In genomic region chr19:38211206-38211605, GRCh38 we compare ENCODE assay signal across 12 cellular contexts. TPM values are rescaled to one million over a fixed set of nuclear protein-coding genes. Genes with fewer than 3 reads are reported as not detected.
A peak's percentile ranks its signal among the peaks of the same experiment; 100 is the strongest.
DNase-seq lines count a peak whose midpoint lies in the region; ATAC-seq, FAIRE-seq and TF ChIP-seq lines count a peak whose summit lies in the region.
"Had no signal": no experiment of that assay in that cellular context is flagged by ENCODE, and none has a peak within 500 bp of the region (broad histone marks: within the 10 kb centered on the region; RNA-seq: fewer than 3 reads in every experiment).

No MANE protein-coding gene starts in this region.

- ATAC-seq in heart left ventricle (peak in 1 of 4 donors; percentile 2), GM18511 (IDR thresholded peaks at IDR 0.05; ENCODE audit: unreplicated experiment) (no peak)

- WGBS in heart left ventricle, 4 donors: 16 to 20% (median 18%) methylated on average over 22 to 29 of the region's 29 CpGs
- 14 to 16% methylated on average over 18 to 22 of the region's 29 CpGs for WGBS in mesodermal cell (ENCODE audit: insufficient coverage in 2 of 2), 2 experiments

- H3K4me1 ChIP-seq in heart left ventricle: peaks cover 0 to 29% (median 17%) of the 10 kb centered on the region in 12 donors
- H3K4me1 ChIP-seq in right atrium auricular region: peaks cover 0 to 27% of the 10 kb centered on the region in 2 donors
- H3K4me1 ChIP-seq in mesodermal cell (ENCODE audit: control insufficient read depth, insufficient read depth, low read length, poor library complexity, severe bottlenecking): peaks cover 34% of the 10 kb centered on the region
- peaks cover 29% of the 10 kb centered on the region for H3K4me1 ChIP-seq in vagina

- peak in 1 of 12 donors; percentile 7 for TF ChIP-seq CTCF in heart left ventricle (IDR thresholded peaks at IDR 0.05)
- no peak for TF ChIP-seq CTCF in right atrium auricular region (IDR thresholded peaks at IDR 0.05)
- TF ChIP-seq CTCF in coronary artery (IDR thresholded peaks at IDR 0.05): no peak
- no peak for TF ChIP-seq CTCF in vagina (IDR thresholded peaks at IDR 0.05)

- FAIRE-seq in GM12892 (lab: Jason Lieb, UNC): no peak

- peak in 1 of 5 donors; percentile 66 for DNase-seq in heart left ventricle
- no peak for DNase-seq in right atrium auricular region (ENCODE audit: low spot score)
- DNase-seq in coronary artery (ENCODE audit: low spot score): no peak
- no peak for DNase-seq in vagina (ENCODE audit: extremely low spot score in 2 of 2)
- no peak for DNase-seq in dedifferentiated amniotic fluid mesenchymal stem cell (ENCODE audit: extremely low spot score)
- no peak for DNase-seq in GM12892 (ENCODE audit: insufficient read length)
- DNase-seq: activated naive CD4-positive, alpha-beta T cell treated with anti-CD3 and anti-CD28 coated beads, Interleukin-2, amount 50 U/mL, for 16 hours; kidney glomerular epithelial cell had no signal

- H3K27ac ChIP-seq in heart left ventricle (peak overlapping the region in 4 of 12 donors; percentile 16 to 92 (median 81)), right atrium auricular region (no peak overlapping the region), coronary artery (no peak overlapping the region), mesodermal cell (ENCODE audit: low read depth, low read length, severe bottlenecking) (peak overlapping the region; percentile 49), vagina (peak overlapping the region; percentile 75)

- H3K36me3 ChIP-seq in heart left ventricle (peaks cover 0 to 9% (median 5%) of the 10 kb centered on the region in 9 donors), right atrium auricular region (peaks cover 8% of the 10 kb centered on the region), mesodermal cell (ENCODE audit: control insufficient read depth, insufficient read depth, low read length) (peaks cover 3% of the 10 kb centered on the region), vagina (peaks cover 0 to 6% of the 10 kb centered on the region in 2 donors)

- intact Hi-C loops in heart left ventricle (cut with DNase I): no loop called here
- intact Hi-C loops in vagina (cut with DNase I): no loop called here

- H3K27me3 ChIP-seq in heart left ventricle (peaks cover 0 to 38% (median 16%) of the 10 kb centered on the region in 9 donors), right atrium auricular region (peaks cover 0 to 10% of the 10 kb centered on the region in 2 donors), vagina (peaks cover 5% of the 10 kb centered on the region)

- H3K9me3 ChIP-seq in heart left ventricle (no peaks in the 10 kb centered on the region), right atrium auricular region (no peaks in the 10 kb centered on the region), mesodermal cell (ENCODE audit: control insufficient read depth, low read length) (no peaks in the 10 kb centered on the region), vagina (no peaks in the 10 kb centered on the region)

- peak overlapping the region in 7 of 12 donors; percentile 24 to 50 (median 35) for H3K4me3 ChIP-seq in heart left ventricle
- peak overlapping the region in 1 of 2 donors; percentile 31 for H3K4me3 ChIP-seq in right atrium auricular region
- peak overlapping the region; percentile 56 for H3K4me3 ChIP-seq in coronary artery
- H3K4me3 ChIP-seq in mesodermal cell (ENCODE audit: extremely low read depth, insufficient read depth, low read length, poor library complexity, severe bottlenecking): peak overlapping the region; percentile 14
- peak overlapping the region; percentile 28 to 37 for H3K4me3 ChIP-seq in vagina

- TF ChIP-seq POLR2A in heart left ventricle (IDR thresholded peaks at IDR 0.05) (no peak), vagina (IDR thresholded peaks at IDR 0.05) (no peak), GM12892 (IDR thresholded peaks at IDR 0.05; ENCODE audit: low read depth, low read length) (no peak)

RNA-seq across cellular contexts. Expression of gene DPF1, which starts 12.8 kb away (rescaled TPM):
- total RNA-seq in heart left ventricle (1 to 10 TPM in 1 of 9 donors, under 1 TPM in 6, not detected in 2; 0.11 to 1.2 (median 0.37) TPM), right atrium auricular region (not detected), vagina (not detected)
- under 1 TPM; 0.12 to 0.23 TPM for polyA plus RNA-seq in heart left ventricle
- 4.5 TPM for polyA plus RNA-seq in mesodermal cell (2013, experiment 1 of 2)
- polyA plus RNA-seq in mesodermal cell (2013, experiment 2 of 2): 2.6 TPM
- 1.7 TPM for polyA plus RNA-seq in GM12892 (2012; ENCODE audit: missing spikeins)
- total RNA-seq: sciatic nerve had no signal

RNA-seq across cellular contexts. Expression of gene PPP1R14A, which starts 45.0 kb away (rescaled TPM):
- total RNA-seq in heart left ventricle (10 to 100 TPM; 13.0 to 88.5 (median 25.3) TPM), right atrium auricular region (10 to 100 TPM; 28.0 to 30.0 TPM), vagina (86.9 TPM)
- 10 to 100 TPM; 18.2 to 83.1 TPM for polyA plus RNA-seq in heart left ventricle
- polyA plus RNA-seq in mesodermal cell (2013, experiment 1 of 2): 17.3 TPM
- 16.8 TPM for polyA plus RNA-seq in mesodermal cell (2013, experiment 2 of 2)
- not detected for polyA plus RNA-seq in GM12892 (2012; ENCODE audit: missing spikeins)
- total RNA-seq: HT-29 had no signal

RNA-seq across cellular contexts. Expression of gene SPINT2, which starts 53.2 kb away (rescaled TPM):
- total RNA-seq in heart left ventricle: 10 to 100 TPM in 7 of 9 donors, 1 to 10 TPM in 2; 3.5 to 27.7 (median 15.9) TPM
- 10 to 100 TPM in 1 of 2 donors, 1 to 10 TPM in 1; 3.6 to 11.3 TPM for polyA plus RNA-seq in heart left ventricle
- total RNA-seq in right atrium auricular region: 10 to 100 TPM; 11.1 to 52.7 TPM
- 61.6 TPM for polyA plus RNA-seq in mesodermal cell (2013, experiment 1 of 2)
- polyA plus RNA-seq in mesodermal cell (2013, experiment 2 of 2): 52.0 TPM
- total RNA-seq in vagina: 174 TPM
- polyA plus RNA-seq in GM12892 (2012; ENCODE audit: missing spikeins): 13.4 TPM

Comparison
In these comparisons a context has a peak if more than half of its experiments do, and no peak if none do; other contexts are left out.
1. H3K27ac ChIP-seq: peak in mesodermal cell (single experiment) and vagina (single experiment); none in right atrium auricular region (0 of 2) and coronary artery (0 of 2).